ENCODE assay signal across 22 cellular contexts in genomic region chr2:120199837-120200499, GRCh38. TPM values are rescaled to one million over a fixed set of nuclear protein-coding genes. Genes with fewer than 3 reads are reported as not detected.
DNase-seq lines count a peak whose midpoint lies in the region; TF ChIP-seq lines count a peak whose summit lies in the region.
"Had no signal": no experiment of that assay in that cellular context is flagged by ENCODE, and none has a peak within 500 bp of the region (broad histone marks: within the 10 kb centered on the region; RNA-seq: fewer than 3 reads in every experiment).

No MANE protein-coding gene starts in this region.

- H3K27me3 Mint-ChIP-seq in activated CD4-positive, alpha-beta T cell treated with anti-CD3 and anti-CD28 coated beads, Interleukin-2, amount 10 ng/mL, durations not matched to agents 24 days and 14 days = no peaks in the 10 kb centered on the region
- H3K27me3 Mint-ChIP-seq: B cell; CD4-positive, alpha-beta T cell had no signal

- no peak overlapping the region for H3K27ac ChIP-seq in caudate nucleus (ENCODE audit: low read depth, low read length)
- no peak overlapping the region for H3K27ac ChIP-seq in breast epithelium
- H3K27ac ChIP-seq: 22Rv1; A549; BLaER1 treated with 17β-estradiol and CSF1 and Interleukin-3, amounts not matched to agents 10 nM and 100 nM; C4-2B had no signal

- intact Hi-C loops in activated CD4-positive, alpha-beta T cell treated with anti-CD3 and anti-CD28 coated beads, Interleukin-2, amount 10 ng/mL, durations not matched to agents 24 days and 14 days (cut with micrococcal nuclease) = no loop called here
- intact Hi-C loops in breast epithelium (cut with DNase I; ENCODE audit: low total_unique reads) = no loop called here

- TF ChIP-seq POLR2A in breast epithelium (IDR thresholded peaks at IDR 0.05) = no peak

- H3K4me3 ChIP-seq in breast epithelium = no peak overlapping the region
- H3K4me3 ChIP-seq: A549; BLaER1 treated with 17β-estradiol and CSF1 and Interleukin-3, amounts not matched to agents 10 nM and 100 nM; GM12878 had no signal

- H3K36me3 Mint-ChIP-seq in activated CD4-positive, alpha-beta T cell treated with anti-CD3 and anti-CD28 coated beads, Interleukin-2, amount 10 ng/mL, durations not matched to agents 24 days and 14 days (ENCODE audit: low read depth) = peaks cover 13% of the 10 kb centered on the region

- H3K4me1 ChIP-seq in breast epithelium = no peaks in the 10 kb centered on the region
- H3K4me1 ChIP-seq: A549, Caco-2 had no signal

- peaks cover 7 to 10% of the 10 kb centered on the region in 2 donors for H3K9me3 ChIP-seq in breast epithelium

- no peaks in the 10 kb centered on the region for H3K4me1 Mint-ChIP-seq in activated CD4-positive, alpha-beta T cell treated with anti-CD3 and anti-CD28 coated beads, Interleukin-2, amount 10 ng/mL, durations not matched to agents 24 days and 14 days
- H3K4me1 Mint-ChIP-seq: B cell had no signal

- H3K9me3 Mint-ChIP-seq in activated CD4-positive, alpha-beta T cell treated with anti-CD3 and anti-CD28 coated beads, Interleukin-2, amount 10 ng/mL, durations not matched to agents 24 days and 14 days = peaks cover 11% of the 10 kb centered on the region

- no peak overlapping the region for H3K27ac Mint-ChIP-seq in activated CD4-positive, alpha-beta T cell treated with anti-CD3 and anti-CD28 coated beads, Interleukin-2, amount 10 ng/mL, durations not matched to agents 24 days and 14 days
- H3K27ac Mint-ChIP-seq: B cell; CD4-positive, alpha-beta T cell; CD8-positive, alpha-beta T cell had no signal

- DNase-seq in activated CD4-positive, alpha-beta T cell treated with anti-CD3 and anti-CD28 coated beads, Interleukin-2, amount 10 ng/mL, durations not matched to agents 24 days and 14 days = peak; percentile 18
- DNase-seq in activated CD4-positive, alpha-beta T cell treated with anti-CD3 and anti-CD28 coated beads for 1 hour = no peak
- DNase-seq in mesenteric fat pad (ENCODE audit: low spot score) (peak; percentile 57), superior temporal gyrus (ENCODE audit: extremely low spot score) (peak; percentile 73), T-helper 2 cell (no peak), caudate nucleus (lab: John Stamatoyannopoulos, UW) (no peak), breast epithelium (ENCODE audit: low spot score in 2 of 2) (no peak)
- DNase-seq: AML-193; Caco-2; Calu3; CD4-positive, alpha-beta T cell; CD8-positive, alpha-beta T cell; DMS79; DND-41; EL; GDM1 had no signal

- no peak overlapping the region for H3K4me3 Mint-ChIP-seq in activated CD4-positive, alpha-beta T cell treated with anti-CD3 and anti-CD28 coated beads, Interleukin-2, amount 10 ng/mL, durations not matched to agents 24 days and 14 days
- H3K4me3 Mint-ChIP-seq: B cell; CD4-positive, alpha-beta T cell; CD8-positive, alpha-beta T cell had no signal

- H3K27me3 ChIP-seq in breast epithelium = no peaks in the 10 kb centered on the region
- H3K27me3 ChIP-seq: BLaER1 treated with 17β-estradiol and CSF1 and Interleukin-3, amounts not matched to agents 10 nM and 100 nM had no signal

- H3K36me3 ChIP-seq in breast epithelium = no peaks in the 10 kb centered on the region
- H3K36me3 ChIP-seq: BLaER1 treated with 17β-estradiol and CSF1 and Interleukin-3, amounts not matched to agents 10 nM and 100 nM had no signal

- TF ChIP-seq CTCF in breast epithelium (IDR thresholded peaks at IDR 0.05) = no peak

RNA-seq across cellular contexts. Expression of gene TMEM185B, which starts 23.2 kb away (rescaled TPM):
- 44.3 and 45.8 TPM in 2 replicates for total RNA-seq in activated CD4-positive, alpha-beta T cell treated with anti-CD3 and anti-CD28 coated beads, Interleukin-2, amount 10 ng/mL, durations not matched to agents 24 days and 14 days
- total RNA-seq in mesenteric fat pad (20.4 TPM), breast epithelium (10 to 100 TPM; 18.1 to 31.9 (median 26.2) TPM)

RNA-seq across cellular contexts. Expression of gene RALB, which starts 52.7 kb away (rescaled TPM):
- total RNA-seq in activated CD4-positive, alpha-beta T cell treated with anti-CD3 and anti-CD28 coated beads, Interleukin-2, amount 10 ng/mL, durations not matched to agents 24 days and 14 days = 72.1 and 80.0 TPM in 2 replicates
- total RNA-seq in mesenteric fat pad (50.8 TPM), breast epithelium (10 to 100 TPM; 36.1 to 59.8 (median 38.5) TPM)

Comparison
In these comparisons a context has a peak if more than half of its experiments do, and no peak if none do; other contexts are left out.
1. DNase-seq: peak in activated CD4-positive, alpha-beta T cell treated with anti-CD3 and anti-CD28 coated beads, Interleukin-2, amount 10 ng/mL, durations not matched to agents 24 days and 14 days (single experiment), mesenteric fat pad (single experiment) and superior temporal gyrus (single experiment); none in activated CD4-positive, alpha-beta T cell treated with anti-CD3 and anti-CD28 coated beads for 1 hour (single experiment), T-helper 2 cell (0 of 5), caudate nucleus (0 of 61) and breast epithelium (0 of 2).